ENCODE assay signal across 8 cellular contexts in the genomic region with DNA sequence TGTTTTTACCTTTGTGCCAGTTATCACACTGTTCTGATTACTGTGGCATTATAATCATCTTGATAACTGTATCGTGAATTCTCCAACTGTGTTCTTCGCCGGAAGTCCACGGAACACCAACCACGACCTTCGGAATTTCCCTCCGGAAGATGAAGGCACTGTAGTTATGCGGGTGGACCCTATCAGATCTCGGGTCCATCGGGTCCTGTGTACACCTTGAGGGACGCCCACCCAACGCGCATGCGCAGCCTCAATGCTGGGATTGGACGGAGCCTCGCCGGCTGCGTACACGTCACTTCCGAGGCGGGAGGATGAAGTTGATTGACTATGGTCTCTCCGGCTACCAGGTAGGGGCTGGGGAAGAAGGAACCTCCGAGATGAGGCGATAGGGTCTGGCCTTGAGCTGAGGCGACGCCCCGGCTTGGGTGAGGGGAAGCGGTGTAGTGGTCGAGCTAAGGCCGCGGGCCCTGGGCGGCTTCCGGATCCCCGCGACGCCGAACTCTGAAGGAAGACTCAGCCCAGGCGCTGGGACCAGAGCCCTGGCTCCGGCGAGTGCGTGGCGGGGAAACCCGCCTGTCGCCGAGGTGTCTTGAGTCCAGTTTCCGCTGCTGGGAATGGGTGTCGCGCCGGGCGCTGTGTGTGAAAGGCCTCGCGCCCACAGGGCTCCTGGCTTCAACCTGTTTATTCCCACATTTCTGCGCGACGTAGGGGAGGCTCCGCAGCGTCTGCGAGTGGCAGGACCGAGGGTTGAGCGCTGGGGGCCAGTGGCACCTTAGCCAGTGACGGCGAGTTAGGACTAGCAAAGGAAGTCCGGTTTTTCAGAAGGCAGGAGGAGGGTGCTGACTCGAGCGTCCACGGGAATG. TPM values are rescaled to one million over a fixed set of nuclear protein-coding genes. Genes with fewer than 3 reads are reported as not detected.
DNase-seq lines count a peak whose midpoint lies in the region; ATAC-seq and TF ChIP-seq lines count a peak whose summit lies in the region.

A gene with protein sequence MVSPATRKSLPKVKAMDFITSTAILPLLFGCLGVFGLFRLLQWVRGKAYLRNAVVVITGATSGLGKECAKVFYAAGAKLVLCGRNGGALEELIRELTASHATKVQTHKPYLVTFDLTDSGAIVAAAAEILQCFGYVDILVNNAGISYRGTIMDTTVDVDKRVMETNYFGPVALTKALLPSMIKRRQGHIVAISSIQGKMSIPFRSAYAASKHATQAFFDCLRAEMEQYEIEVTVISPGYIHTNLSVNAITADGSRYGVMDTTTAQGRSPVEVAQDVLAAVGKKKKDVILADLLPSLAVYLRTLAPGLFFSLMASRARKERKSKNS (plus strand): TSS at position 320 of the 863 bp plus-strand sequence. CDS start 8 bp downstream, at position 328.

- peak; percentile 83 for ATAC-seq in GM18873 (IDR thresholded peaks at IDR 0.05; ENCODE audit: low FRiP score, unreplicated experiment)
- ATAC-seq in HG03139 (IDR thresholded peaks at IDR 0.05; ENCODE audit: unreplicated experiment): peak; percentile 94
- ATAC-seq in WTC11: peak; percentile 96

- H3K4me1 Mint-ChIP-seq in WTC11: peaks cover 40% of the 10 kb centered on the region

- H3K27ac Mint-ChIP-seq in WTC11: peak within 1 kb of the TSS; percentile 99

- H3K36me3 Mint-ChIP-seq in WTC11: peaks cover under 1% of the 10 kb centered on the region; the same call in 1 of the 2 replicates

- DNase-seq in AG04449 (ENCODE audit: low read depth, low spot score) (peak; percentile 26), NCI-H2227 (lab: John Stamatoyannopoulos, UW; ENCODE audit: unreplicated experiment) (peak; percentile 96), WTC11 (ENCODE audit: low spot score) (peak; percentile 99), cardiac fibroblast (ENCODE audit: low read depth in 2 of 2) (peak; percentile 91 to 92), iPS-NIHi7 (ENCODE audit: extremely low spot score) (peak; percentile 99), smooth muscle cell of the brain vasculature (ENCODE audit: low read depth, low spot score) (peak; percentile 78)

- TF ChIP-seq CTCF in AG04449 (IDR thresholded peaks at IDR 0.05; ENCODE audit: insufficient read depth, low read length, missing control alignments) (no peak), WTC11 (IDR thresholded peaks at IDR 0.05) (no peak), cardiac fibroblast (IDR thresholded peaks at IDR 0.05; ENCODE audit: low read depth, low read length) (no peak)

- peak within 1 kb of the TSS; percentile 96 for H3K4me3 Mint-ChIP-seq in WTC11

- H3K9me3 Mint-ChIP-seq in WTC11: peaks cover 5% of the 10 kb centered on the region

- POLR2A ChIA-PET in AG04449 (lab: Yijun Ruan, JAX) (no interaction called here), WTC11 (lab: Charles Lee) (interaction anchor here (0.7 to 1.9 kb wide), 2 partner anchors 84 to 148 kb away, joined by 3 to 6 read pairs; partner anchors contain the start of gene USP22)

- H3K27me3 Mint-ChIP-seq in WTC11 (ENCODE audit: low read depth): 0 out of 2 replicates have a peak, but pooled peaks cover 2% of the 10 kb centered on the region

- CTCF ChIA-PET in AG04449 (lab: Yijun Ruan, JAX): interaction anchor here (0.6 to 7.2 kb wide), 15 partner anchors 9 to 387 kb away, joined by 3 to 81 read pairs (median 18); partner anchors contain the start of gene NATD1
- CTCF ChIA-PET in WTC11 (lab: Charles Lee): interaction anchor here (0.9 to 1.4 kb wide), 4 partner anchors 7 to 330 kb away, joined by 3 to 5 read pairs (median 4); no protein-coding TSS in a partner anchor

- H3K4me3 ChIP-seq in AG04449 (ENCODE audit: low read depth, low read length) (peak within 1 kb of the TSS; percentile 98), cardiac fibroblast (replicated peaks in 1 of 2; ENCODE audit: low read depth in 2 of 2, low read length in 2 of 2) (peak within 1 kb of the TSS; percentile 73 to 94)

TF ChIP-seq in WTC11, 78 proteins besides CTCF, POLR2A, EP300 and RAD21 (continues in another document):
- TF ChIP-seq JUN (CRISPR knock-in tag; IDR thresholded peaks at IDR 0.05) (no peak), ZNF232 (CRISPR knock-in tag; IDR thresholded peaks at IDR 0.05) (peak; percentile 83; the same call in 1 of the 2 replicates), NR2C2 (CRISPR knock-in tag; IDR thresholded peaks at IDR 0.05) (no peak), ATF2 (CRISPR knock-in tag; IDR thresholded peaks at IDR 0.05; ENCODE audit: borderline replicate concordance, low read depth) (no peak), TP53 (CRISPR knock-in tag; IDR thresholded peaks at IDR 0.05) (no peak), NFATC4 (CRISPR knock-in tag; IDR thresholded peaks at IDR 0.05) (no peak), USF1 (CRISPR knock-in tag; IDR thresholded peaks at IDR 0.05) (no peak), PREB (CRISPR knock-in tag; IDR thresholded peaks at IDR 0.05; ENCODE audit: borderline replicate concordance) (no peak), GRHL2 (CRISPR knock-in tag; IDR thresholded peaks at IDR 0.05; ENCODE audit: insufficient replicate concordance, severe bottlenecking) (no peak), JAZF1 (CRISPR knock-in tag; IDR thresholded peaks at IDR 0.05) (no peak), ZNF396 (CRISPR knock-in tag; IDR thresholded peaks at IDR 0.05; ENCODE audit: borderline replicate concordance) (no peak)
- TF ChIP-seq, protein P1, sequence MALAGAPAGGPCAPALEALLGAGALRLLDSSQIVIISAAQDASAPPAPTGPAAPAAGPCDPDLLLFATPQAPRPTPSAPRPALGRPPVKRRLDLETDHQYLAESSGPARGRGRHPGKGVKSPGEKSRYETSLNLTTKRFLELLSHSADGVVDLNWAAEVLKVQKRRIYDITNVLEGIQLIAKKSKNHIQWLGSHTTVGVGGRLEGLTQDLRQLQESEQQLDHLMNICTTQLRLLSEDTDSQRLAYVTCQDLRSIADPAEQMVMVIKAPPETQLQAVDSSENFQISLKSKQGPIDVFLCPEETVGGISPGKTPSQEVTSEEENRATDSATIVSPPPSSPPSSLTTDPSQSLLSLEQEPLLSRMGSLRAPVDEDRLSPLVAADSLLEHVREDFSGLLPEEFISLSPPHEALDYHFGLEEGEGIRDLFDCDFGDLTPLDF (CRISPR knock-in tag; IDR thresholded peaks at IDR 0.05): no peak
- TF ChIP-seq, protein P2, sequence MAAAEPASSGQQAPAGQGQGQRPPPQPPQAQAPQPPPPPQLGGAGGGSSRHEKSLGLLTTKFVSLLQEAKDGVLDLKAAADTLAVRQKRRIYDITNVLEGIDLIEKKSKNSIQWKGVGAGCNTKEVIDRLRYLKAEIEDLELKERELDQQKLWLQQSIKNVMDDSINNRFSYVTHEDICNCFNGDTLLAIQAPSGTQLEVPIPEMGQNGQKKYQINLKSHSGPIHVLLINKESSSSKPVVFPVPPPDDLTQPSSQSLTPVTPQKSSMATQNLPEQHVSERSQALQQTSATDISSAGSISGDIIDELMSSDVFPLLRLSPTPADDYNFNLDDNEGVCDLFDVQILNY (CRISPR knock-in tag; IDR thresholded peaks at IDR 0.05): peak; percentile 20; the same call in 1 of the 2 replicates
- TF ChIP-seq, protein P3, sequence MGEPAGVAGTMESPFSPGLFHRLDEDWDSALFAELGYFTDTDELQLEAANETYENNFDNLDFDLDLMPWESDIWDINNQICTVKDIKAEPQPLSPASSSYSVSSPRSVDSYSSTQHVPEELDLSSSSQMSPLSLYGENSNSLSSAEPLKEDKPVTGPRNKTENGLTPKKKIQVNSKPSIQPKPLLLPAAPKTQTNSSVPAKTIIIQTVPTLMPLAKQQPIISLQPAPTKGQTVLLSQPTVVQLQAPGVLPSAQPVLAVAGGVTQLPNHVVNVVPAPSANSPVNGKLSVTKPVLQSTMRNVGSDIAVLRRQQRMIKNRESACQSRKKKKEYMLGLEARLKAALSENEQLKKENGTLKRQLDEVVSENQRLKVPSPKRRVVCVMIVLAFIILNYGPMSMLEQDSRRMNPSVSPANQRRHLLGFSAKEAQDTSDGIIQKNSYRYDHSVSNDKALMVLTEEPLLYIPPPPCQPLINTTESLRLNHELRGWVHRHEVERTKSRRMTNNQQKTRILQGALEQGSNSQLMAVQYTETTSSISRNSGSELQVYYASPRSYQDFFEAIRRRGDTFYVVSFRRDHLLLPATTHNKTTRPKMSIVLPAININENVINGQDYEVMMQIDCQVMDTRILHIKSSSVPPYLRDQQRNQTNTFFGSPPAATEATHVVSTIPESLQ (CRISPR knock-in tag; IDR thresholded peaks at IDR 0.05): no peak

RNA-seq across cellular contexts. Expression of the gene that starts here (rescaled TPM):
- 13.5 to 16.6 TPM (median 15.6 TPM) in 3 replicates for total RNA-seq in WTC11 (2021)

Comparison
In these comparisons a context has a peak if more than half of its experiments do, and no peak if none do; other contexts are left out.
1. Peak in every context shown above with its lines: DNase-seq, ATAC-seq and H3K4me3 ChIP-seq.
2. DNase-seq: peak in every context shown above with its lines; median percentile 99 in WTC11; 99 in iPS-NIHi7; 96 in NCI-H2227; 92 in cardiac fibroblast; 78 in smooth muscle cell of the brain vasculature; 26 in AG04449.